ENCODE assay signal across 8 cellular contexts in the genomic region with DNA sequence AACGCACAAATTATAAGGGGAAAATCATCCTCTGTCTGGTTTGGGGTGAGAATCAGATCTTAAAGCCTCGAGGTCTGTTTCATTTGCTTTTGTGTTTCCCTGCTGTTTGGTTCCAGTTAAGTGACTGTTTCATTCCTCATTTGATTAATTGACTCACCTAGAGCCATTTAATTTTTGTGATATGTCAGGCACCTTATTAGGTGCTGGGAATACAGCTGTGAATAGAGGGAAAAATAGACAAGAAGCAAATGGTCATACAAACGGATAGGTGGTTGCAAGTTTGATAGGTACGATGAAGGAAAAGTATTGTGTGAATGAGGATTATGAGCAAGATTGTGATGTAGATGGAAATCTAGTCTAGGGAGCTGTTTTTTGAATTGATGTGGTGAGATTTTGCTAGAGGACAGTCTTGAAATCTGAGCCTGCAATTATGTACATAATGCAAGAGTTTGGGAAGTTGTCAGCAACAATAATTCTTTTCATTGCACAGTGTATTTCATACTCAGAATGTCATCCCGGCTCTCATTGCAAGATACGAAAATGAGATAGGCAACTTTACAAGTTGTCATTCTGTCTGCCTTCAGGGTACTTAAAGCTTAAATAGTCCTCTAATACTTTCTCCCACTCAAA. TPM values are rescaled to one million over a fixed set of nuclear protein-coding genes. Genes with fewer than 3 reads are reported as not detected.
DNase-seq lines count a peak whose midpoint lies in the region; ATAC-seq and TF ChIP-seq lines count a peak whose summit lies in the region.
"Had no signal": no experiment of that assay in that cellular context is flagged by ENCODE, and none has a peak within 500 bp of the region (broad histone marks: within the 10 kb centered on the region; RNA-seq: fewer than 3 reads in every experiment).

No MANE protein-coding gene starts in this region.

- H3K4me2 ChIP-seq in SU-DHL-6 (ENCODE audit: low read depth, low read length, poor library complexity, severe bottlenecking) (peak overlapping the region; percentile 84), skeletal muscle satellite cell (ENCODE audit: low read length) (peak overlapping the region; percentile 84)

- peaks cover 59% of the 10 kb centered on the region for H3K4me1 ChIP-seq in HUES48 (ENCODE audit: control insufficient read depth, insufficient read depth, low read length)
- peaks cover 39% of the 10 kb centered on the region for H3K4me1 ChIP-seq in skeletal muscle satellite cell (ENCODE audit: control insufficient read depth, insufficient read depth, low read length)

- DNase-seq in fibroblast of the aortic adventitia (ENCODE audit: low read depth) = peak; percentile 27
- DNase-seq in activated gamma-delta T cell (lab: John Stamatoyannopoulos, UW) = no peak
- no peak for DNase-seq in activated effector memory CD4-positive, alpha-beta T cell treated with anti-CD3 and anti-CD28 coated beads, Interleukin-2, amount 50 U/mL, for 16 hours
- DNase-seq: effector CD8-positive, alpha-beta T cell had no signal

- peaks cover 45% of the 10 kb centered on the region for H4K20me1 ChIP-seq in SU-DHL-6 (ENCODE audit: low read depth, low read length)

- H3K79me2 ChIP-seq in SU-DHL-6 (ENCODE audit: insufficient read depth, low read length) = peaks cover 69% of the 10 kb centered on the region

- H3K27me3 ChIP-seq in HUES48 (ENCODE audit: control insufficient read depth, insufficient read depth, low read length) = no peaks in the 10 kb centered on the region
- H3K27me3 ChIP-seq in SU-DHL-6 (ENCODE audit: low read length) = no peaks in the 10 kb centered on the region
- no peaks in the 10 kb centered on the region for H3K27me3 ChIP-seq in skeletal muscle satellite cell (ENCODE audit: control insufficient read depth, insufficient read depth, low read length)

- H3K27ac ChIP-seq in HUES48 (ENCODE audit: low read depth, low read length) (no peak overlapping the region), SU-DHL-6 (ENCODE audit: low read depth, low read length) (no peak overlapping the region)

- no peaks in the 10 kb centered on the region for H3K36me3 ChIP-seq in HUES48 (ENCODE audit: control insufficient read depth, insufficient read depth, low read length)
- H3K36me3 ChIP-seq in SU-DHL-6 (ENCODE audit: low read length) = no peaks in the 10 kb centered on the region
- no peaks in the 10 kb centered on the region for H3K36me3 ChIP-seq in skeletal muscle satellite cell (ENCODE audit: insufficient read depth, low read length)

- H3K4me3 ChIP-seq in HUES48 (ENCODE audit: low read depth, low read length) (peak overlapping the region; percentile 83), SU-DHL-6 (ENCODE audit: insufficient read depth, low read length, poor library complexity, severe bottlenecking) (no peak overlapping the region), fibroblast of the aortic adventitia (ENCODE audit: low read depth, low read length) (peak overlapping the region; percentile 91), skeletal muscle satellite cell (ENCODE audit: low read length) (peak overlapping the region; percentile 92)

- TF ChIP-seq CTCF in SU-DHL-6 (IDR thresholded peaks at IDR 0.05; ENCODE audit: insufficient read depth, low read length, poor library complexity, severe bottlenecking) (no peak), fibroblast of the aortic adventitia (IDR thresholded peaks at IDR 0.05; ENCODE audit: insufficient read depth, low read length) (no peak)

- H3K9me2 ChIP-seq in SU-DHL-6 (replicated peaks; ENCODE audit: insufficient read depth, low read length) = no peaks in the 10 kb centered on the region

- no peak for ATAC-seq in HG03565 (IDR thresholded peaks at IDR 0.05; ENCODE audit: unreplicated experiment)

- H3K9ac ChIP-seq in HUES48 (ENCODE audit: low read depth, low read length) (no peak overlapping the region), SU-DHL-6 (ENCODE audit: low read length) (no peak overlapping the region), skeletal muscle satellite cell (ENCODE audit: low read depth, low read length) (peak overlapping the region; percentile 95)

- H3F3A ChIP-seq in SU-DHL-6 (ENCODE audit: insufficient read depth) = peaks cover 8% of the 10 kb centered on the region; the same call in 1 of the 2 replicates

- H3K9me3 ChIP-seq in HUES48 (ENCODE audit: control insufficient read depth, insufficient read depth, low read length) (no peaks in the 10 kb centered on the region), SU-DHL-6 (ENCODE audit: insufficient read depth, low read length) (no peaks in the 10 kb centered on the region), skeletal muscle satellite cell (replicated peaks; ENCODE audit: low read length) (no peaks in the 10 kb centered on the region)

- H2AFZ ChIP-seq in SU-DHL-6 (ENCODE audit: low read depth, low read length, severe bottlenecking) = no peak overlapping the region

RNA-seq across cellular contexts. Expression of a gene that starts 2.2 kb away (rescaled TPM):
- total RNA-seq in fibroblast of the aortic adventitia (ENCODE audit: low replicate concordance) = 88.5 and 94.0 TPM in 2 replicates
- total RNA-seq in skeletal muscle satellite cell (2012; rRNA removed) = 80.8 and 154 TPM in 2 replicates
